Comparison of ENCODE assay signal across 24 cellular contexts in genomic region chr17:61419496-61420046, GRCh38. TPM values are rescaled to one million over a fixed set of nuclear protein-coding genes. Genes with fewer than 3 reads are reported as not detected.
"Had no signal": no experiment of that assay in that cellular context is flagged by ENCODE, and none has a peak within 500 bp of the region (broad histone marks: within the 10 kb centered on the region; RNA-seq: fewer than 3 reads in every experiment).

No MANE protein-coding gene starts in this region.

- H3K27ac ChIP-seq: heart left ventricle, parathyroid adenoma, psoas muscle, right lobe of liver, tibial artery had no signal

- H3K27me3 ChIP-seq: right lobe of liver had no signal

- H3K4me3 Mint-ChIP-seq: dendritic cell treated with granulocyte-macrophage colony-stimulating factor and Interleukin-4, amounts not matched to agents 40 ng/mL and 50 ng/mL, for 4 days; memory B cell; mesothelial cell of epicardium; natural killer cell; stimulated activated memory B cell treated with anti-CD40 and anti-IgM and Interleukin-4, amounts not matched to agents 10 μg/mL and 1 μg/mL and 100 μg/mL, for 72 hours; stimulated activated naive CD8-positive, alpha-beta T cell treated with anti-CD3 and anti-CD28 coated beads, Interleukin-15, Interleukin-2, amounts not matched to agents 100 ng/mL and 50 ng/mL, for 24 hours had no signal

- H3K4me3 ChIP-seq: heart left ventricle, psoas muscle, right lobe of liver, tibial artery had no signal

- ATAC-seq: heart left ventricle; left lobe of liver; natural killer cell; psoas muscle; right lobe of liver; stimulated activated memory B cell treated with anti-CD40 and anti-IgM and Interleukin-4, amounts not matched to agents 10 μg/mL and 1 μg/mL and 100 μg/mL, for 72 hours had no signal

- H3K36me3 Mint-ChIP-seq: memory B cell; mesothelial cell of epicardium; natural killer cell; stimulated activated memory B cell treated with anti-CD40 and anti-IgM and Interleukin-4, amounts not matched to agents 10 μg/mL and 1 μg/mL and 100 μg/mL, for 72 hours had no signal

- H3K9me3 ChIP-seq: heart left ventricle, psoas muscle, right lobe of liver, tibial artery had no signal

- FAIRE-seq: colon, frontal cortex had no signal

- H3K4me1 ChIP-seq: parathyroid adenoma, psoas muscle had no signal

- H3K9me3 Mint-ChIP-seq: dendritic cell treated with granulocyte-macrophage colony-stimulating factor and Interleukin-4, amounts not matched to agents 40 ng/mL and 50 ng/mL, for 4 days; memory B cell; mesothelial cell of epicardium; natural killer cell; stimulated activated memory B cell treated with anti-CD40 and anti-IgM and Interleukin-4, amounts not matched to agents 10 μg/mL and 1 μg/mL and 100 μg/mL, for 72 hours; stimulated activated naive CD8-positive, alpha-beta T cell treated with anti-CD3 and anti-CD28 coated beads, Interleukin-15, Interleukin-2, amounts not matched to agents 100 ng/mL and 50 ng/mL, for 24 hours had no signal

- H2AFZ ChIP-seq: parathyroid adenoma had no signal

- DNase-seq: cerebellar nuclear complex; heart left ventricle; hippocampal formation; natural killer cell; occipital lobe; psoas muscle; retina; right lobe of liver; stimulated activated CD4-positive, alpha-beta T cell treated with anti-CD3 and anti-CD28 coated beads, Interleukin-15, amount 100 ng/mL, for 24 hours; stimulated activated CD4-positive, alpha-beta T cell treated with anti-CD3 and anti-CD28 coated beads, Interleukin-1b, Interleukin-23, amount 100 ng/mL, for 48 hours; stimulated activated CD4-positive, alpha-beta T cell treated with anti-CD3 and anti-CD28 coated beads, Interleukin-4, amount 100 ng/mL, for 24 hours; tibial artery had no signal

- H3K79me2 ChIP-seq: parathyroid adenoma had no signal

- H3K27ac Mint-ChIP-seq: dendritic cell treated with granulocyte-macrophage colony-stimulating factor and Interleukin-4, amounts not matched to agents 40 ng/mL and 50 ng/mL, for 4 days; memory B cell; natural killer cell; stimulated activated memory B cell treated with anti-CD40 and anti-IgM and Interleukin-4, amounts not matched to agents 10 μg/mL and 1 μg/mL and 100 μg/mL, for 72 hours; stimulated activated naive CD8-positive, alpha-beta T cell treated with anti-CD3 and anti-CD28 coated beads, Interleukin-15, Interleukin-2, amounts not matched to agents 100 ng/mL and 50 ng/mL, for 24 hours had no signal

- H3K9ac ChIP-seq: parathyroid adenoma had no signal

- H3K36me3 ChIP-seq: heart left ventricle, right lobe of liver, tibial artery had no signal

- H3K4me1 Mint-ChIP-seq: memory B cell had no signal

RNA-seq across cellular contexts. Expression of gene TBX4, which starts 32.7 kb away (rescaled TPM):
- total RNA-seq: frontal cortex, glomerular endothelial cell, left lobe of liver, natural killer cell, occipital lobe, right lobe of liver, temporal lobe, ureter had no signal
- polyA plus RNA-seq: psoas muscle had no signal
